In the genomic region with DNA sequence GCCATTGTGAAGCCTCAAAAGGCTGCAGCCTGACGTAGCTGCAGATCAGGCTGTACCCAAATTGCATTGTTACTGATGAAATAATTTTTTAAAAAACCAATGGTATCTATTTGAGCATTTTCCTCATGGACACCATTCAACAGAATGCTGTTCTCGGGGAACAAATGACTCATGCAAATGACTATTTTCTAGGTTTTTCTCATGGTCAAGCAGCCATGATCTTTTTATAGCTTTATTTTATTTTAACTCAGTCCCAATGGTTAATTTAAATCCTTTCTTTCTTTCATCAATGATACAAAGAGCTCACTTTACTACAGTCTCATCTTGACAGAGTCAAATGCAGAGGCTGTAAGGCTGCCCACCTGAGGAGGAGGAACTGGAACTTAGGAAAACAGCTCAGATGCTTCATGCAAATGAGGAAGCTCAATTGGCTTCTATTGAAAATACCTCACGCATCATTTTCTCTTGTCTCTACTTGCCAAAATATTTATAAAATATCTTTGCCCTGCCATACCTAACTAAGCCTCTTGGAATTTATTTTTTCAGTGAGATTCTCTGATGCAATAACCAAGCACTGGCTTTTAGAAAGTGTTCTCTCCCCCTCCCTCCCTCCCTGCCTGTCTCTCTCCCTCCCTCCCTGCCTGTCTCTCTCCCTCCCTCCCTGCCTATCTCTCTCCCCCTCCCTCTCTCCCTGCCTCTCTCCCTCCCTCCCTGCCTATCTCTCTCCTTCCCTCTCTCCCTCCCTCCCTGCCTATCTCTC, we compare ENCODE assay signal across 8 cellular contexts.
A peak's percentile ranks its signal among the peaks of the same experiment; 100 is the strongest.
DNase-seq lines count a peak whose midpoint lies in the region; ATAC-seq, FAIRE-seq and TF ChIP-seq lines count a peak whose summit lies in the region.

No MANE protein-coding gene starts in this region.

- H3K27ac ChIP-seq in kidney (ENCODE audit: low read depth in 2 of 2, low read length in 2 of 2): no peak overlapping the region

- peak; percentile 59 for ATAC-seq in GM21367 (IDR thresholded peaks at IDR 0.05; ENCODE audit: unreplicated experiment)
- peak; percentile 53 for ATAC-seq in HG03565 (IDR thresholded peaks at IDR 0.05; ENCODE audit: unreplicated experiment)

- peaks cover 0 to 2% of the 10 kb centered on the region in 2 donors for H3K36me3 ChIP-seq in kidney (ENCODE audit: control insufficient read depth in 1 of 2, insufficient read depth in 2 of 2, low read length in 2 of 2)

- H3K4me3 ChIP-seq in kidney (ENCODE audit: low read length in 2 of 2): no peak overlapping the region

- H3K9me3 ChIP-seq in kidney (ENCODE audit: control insufficient read depth in 1 of 2, low read length in 2 of 2): no peaks in the 10 kb centered on the region

- no peak overlapping the region for H3K9ac ChIP-seq in kidney (ENCODE audit: low read length in 2 of 2)

- no peak for TF ChIP-seq CTCF in kidney (IDR thresholded peaks at IDR 0.05; ENCODE audit: borderline replicate concordance, extremely low read depth, insufficient read depth)

- peaks cover 6 to 14% of the 10 kb centered on the region in 2 donors for H3K4me1 ChIP-seq in kidney (ENCODE audit: control insufficient read depth in 1 of 2, insufficient read depth in 1 of 2, low read depth in 1 of 2, low read length in 2 of 2)

- no peak for FAIRE-seq in kidney (lab: Jason Lieb, UNC)

- DNase-seq in AG08395 (ENCODE audit: low spot score): peak; percentile 47
- peak; percentile 64 for DNase-seq in fibroblast of peridontal ligament (ENCODE audit: extremely low read depth)
- DNase-seq in hippocampal formation (lab: John Stamatoyannopoulos, UW): no peak
- DNase-seq in DMS153 (lab: John Stamatoyannopoulos, UW): no peak
- DNase-seq in kidney: no peak
- DNase-seq in stimulated activated CD4-positive, alpha-beta T cell treated with anti-CD3 and anti-CD28 coated beads, Interleukin-1b, Interleukin-23, amount 100 ng/mL, for 48 hours: no peak

- intact Hi-C loops in kidney (cut with DNase I): no loop called here

Comparison
In these comparisons a context has a peak if more than half of its experiments do, and no peak if none do; other contexts are left out.
1. DNase-seq: peak in AG08395 (single experiment) and fibroblast of peridontal ligament (single experiment); none in hippocampal formation (0 of 2), DMS153 (single experiment), kidney (single experiment) and stimulated activated CD4-positive, alpha-beta T cell treated with anti-CD3 and anti-CD28 coated beads, Interleukin-1b, Interleukin-23, amount 100 ng/mL, for 48 hours (single experiment).